26 cellular contexts compared by ENCODE assay signal in genomic region chr2:240769096-240769495, GRCh38. TPM values are rescaled to one million over a fixed set of nuclear protein-coding genes. Genes with fewer than 3 reads are reported as not detected.
"Had no signal": no experiment of that assay in that cellular context is flagged by ENCODE, and none has a peak within 500 bp of the region (broad histone marks: within the 10 kb centered on the region; RNA-seq: fewer than 3 reads in every experiment).

No MANE protein-coding gene starts in this region.

- H3K27ac Mint-ChIP-seq: IgD-negative memory B cell had no signal

- H3K4me1 Mint-ChIP-seq: IgD-negative memory B cell had no signal

- H3K9me3 Mint-ChIP-seq: IgD-negative memory B cell had no signal

- H3K36me3 Mint-ChIP-seq: IgD-negative memory B cell had no signal

- DNase-seq: Kasumi-1, MM.1S, NCI-H1092, NCI-H1105 treated with DMSO at 0.1 percent for 48 hours, NCI-H1417 treated with DMSO at 0.1 percent for 48 hours, NCI-H146, NCI-H1694 treated with DMSO at 0.1 percent for 48 hours, NCI-H1930, NCI-H2081, NCI-H2107, NCI-H226, NCI-H446, NCI-H510A, NCI-H524 treated with DMSO at 0.1 percent for 48 hours, NCI-H69, NCI-H774, SHP77 treated with DMSO at 0.1 percent for 48 hours, SJCRH30, T-helper 1 cell had no signal

- H3K4me3 ChIP-seq: K562, SJCRH30, SK-N-MC had no signal

- ATAC-seq: HepG2, K562, Right ventricle myocardium inferior had no signal

- H3K9ac ChIP-seq: KMS-11 had no signal

- H3K27me3 ChIP-seq: SJCRH30 had no signal

- H3K4me3 Mint-ChIP-seq: IgD-negative memory B cell had no signal

- H3K4me2 ChIP-seq: KMS-11 had no signal

- H3K27me3 Mint-ChIP-seq: IgD-negative memory B cell had no signal

- H3K27ac ChIP-seq: KMS-11, SJCRH30, SK-N-MC had no signal

- H3K9me3 ChIP-seq: SJCRH30 had no signal

- H3K36me3 ChIP-seq: SJCRH30 had no signal

RNA-seq across cellular contexts. Expression of gene KIF1A, which starts 50.9 kb away (rescaled TPM):
- total RNA-seq: HepG2, M059J had no signal
- polyA plus RNA-seq: IgD-negative memory B cell had no signal
